8 cellular contexts compared by ENCODE assay signal in the genomic region with DNA sequence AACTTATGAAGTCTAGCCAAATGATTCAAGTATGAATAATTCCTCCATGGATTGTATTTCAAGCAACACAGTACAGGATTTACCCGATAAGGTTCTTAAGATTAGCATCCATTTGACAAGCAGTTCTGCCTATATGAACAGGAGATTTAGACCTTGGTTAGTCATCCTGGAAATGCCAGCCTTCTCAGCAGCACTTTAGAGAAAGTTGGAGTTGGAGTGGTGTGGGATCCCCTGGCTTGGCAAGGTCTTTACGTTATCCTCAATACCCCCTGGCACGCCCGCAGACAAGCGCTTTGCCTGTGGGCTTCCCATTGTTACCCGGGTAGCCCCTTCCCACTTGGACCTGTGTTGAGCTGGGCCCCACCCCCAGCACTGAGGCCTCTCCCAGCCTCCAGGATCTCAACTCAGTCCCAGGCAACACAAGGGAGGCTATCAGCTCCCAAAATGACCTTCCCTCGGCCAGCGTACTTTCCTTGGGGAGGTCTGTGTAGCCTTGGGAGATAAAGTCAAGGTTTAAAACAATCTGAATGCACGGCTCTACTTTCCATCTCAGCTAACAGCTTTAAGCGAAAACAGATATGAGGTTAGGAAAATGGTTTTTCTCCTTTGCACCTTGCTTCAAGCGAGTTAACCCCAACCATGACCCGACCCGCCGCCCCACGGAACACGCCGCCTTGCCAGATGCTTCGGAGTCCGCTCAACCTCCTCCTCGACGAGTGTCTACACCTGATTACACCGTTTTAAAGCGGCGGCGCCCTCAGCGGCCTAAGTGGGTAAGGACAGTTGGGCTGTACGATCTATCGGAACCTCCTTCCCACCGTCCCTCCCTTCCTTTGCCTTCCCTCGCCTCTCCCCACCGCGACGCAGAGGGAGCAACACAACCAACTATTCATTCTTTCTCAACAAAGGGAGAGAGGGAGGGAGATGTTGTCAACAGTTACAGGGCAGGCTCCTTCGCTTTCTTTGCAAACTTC. TPM values are rescaled to one million over a fixed set of nuclear protein-coding genes. Genes with fewer than 3 reads are reported as not detected.
A peak's percentile ranks its signal among the peaks of the same experiment; 100 is the strongest.
DNase-seq lines count a peak whose midpoint lies in the region; ATAC-seq and TF ChIP-seq lines count a peak whose summit lies in the region.

No MANE protein-coding gene starts in this region.

- peak overlapping the region; percentile 31 to 79 (median 74) for H3K27ac ChIP-seq in Peyer's patch

- H3K9me3 ChIP-seq in Peyer's patch = no peaks in the 10 kb centered on the region

- DNase-seq in COLO829 (ENCODE audit: low spot score) (peak; percentile 61), GM19238 (ENCODE audit: insufficient read length, low spot score) (peak; percentile 66), Peyer's patch (peak; percentile 79 to 92 (median 84)), astrocyte of the hippocampus (ENCODE audit: low read depth, low spot score) (peak; percentile 94), hepatic stellate cell (ENCODE audit: low spot score) (peak; percentile 88), posterior vena cava (ENCODE audit: low spot score) (peak; percentile 92), NCI-H345 treated with DMSO at 0.1 percent for 48 hours (lab: John Stamatoyannopoulos, UW; ENCODE audit: unreplicated experiment) (no peak)

- H3K36me3 ChIP-seq in Peyer's patch = no peaks in the 10 kb centered on the region

- ATAC-seq in HG03280 (IDR thresholded peaks at IDR 0.05; ENCODE audit: unreplicated experiment) = peak; percentile 73

- TF ChIP-seq POLR2A in Peyer's patch (IDR thresholded peaks at IDR 0.05) = no peak

- TF ChIP-seq CTCF in Peyer's patch (IDR thresholded peaks at IDR 0.05) = peak; percentile 32 to 64 (median 56)

- peaks cover 0 to 8% (median 4%) of the 10 kb centered on the region in 4 donors for H3K4me1 ChIP-seq in Peyer's patch

- peak overlapping the region; percentile 67 to 74 (median 72) for H3K4me3 ChIP-seq in Peyer's patch

- no peaks in the 10 kb centered on the region for H3K27me3 ChIP-seq in Peyer's patch

- intact Hi-C loops in posterior vena cava (cut with DNase I) = loop anchor here in 1 of 2 donors (2.0 kb wide), 1 partner anchor 20 kb away; no protein-coding TSS in a partner anchor

RNA-seq across cellular contexts. Expression of a gene that starts 1.2 kb away (rescaled TPM):
- 10 to 100 TPM; 17.3 to 72.7 (median 54.2) TPM for total RNA-seq in Peyer's patch
- total RNA-seq in posterior vena cava = 10 to 100 TPM; 10.4 to 17.5 TPM
